17 cellular contexts compared by ENCODE assay signal in the genomic region with DNA sequence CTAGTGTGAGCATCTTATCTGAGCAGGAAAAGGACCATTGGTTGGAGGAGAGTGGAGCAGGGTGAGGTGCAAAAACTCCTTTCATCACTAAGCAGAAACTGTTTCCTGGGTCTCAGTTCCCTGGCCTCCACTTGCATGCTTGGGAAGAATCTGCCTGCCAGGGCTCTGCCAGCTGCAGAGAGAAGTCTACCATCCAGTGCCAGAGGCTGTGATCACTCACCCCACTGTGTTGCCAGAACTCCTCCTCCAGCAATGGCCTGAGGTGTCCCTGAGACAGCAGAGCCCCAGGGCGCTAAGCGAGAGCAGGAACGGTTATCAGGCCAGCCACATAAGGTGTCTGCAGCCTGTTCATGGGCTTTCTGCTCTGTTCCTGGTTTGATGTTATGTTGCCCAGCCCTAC.
DNase-seq lines count a peak whose midpoint lies in the region; FAIRE-seq and TF ChIP-seq lines count a peak whose summit lies in the region.
"Had no signal": no experiment of that assay in that cellular context is flagged by ENCODE, and none has a peak within 500 bp of the region (broad histone marks: within the 10 kb centered on the region; RNA-seq: fewer than 3 reads in every experiment).

No MANE protein-coding gene starts in this region.

- FAIRE-seq in GM19239 (lab: Jason Lieb, UNC), result no peak
- FAIRE-seq: GM18507, islet of Langerhans had no signal

- no peak for TF ChIP-seq CTCF in dorsolateral prefrontal cortex (IDR thresholded peaks at IDR 0.05 in 54 of 56, conservative IDR thresholded peaks at IDR 0.05 in 2 of 56; ENCODE audit: low read depth in 1 of 56, partially characterized antibody in 56 of 56)
- TF ChIP-seq CTCF in Caco-2 (IDR thresholded peaks at IDR 0.05; ENCODE audit: insufficient read depth in 1 of 2, low read depth in 1 of 2, low read length in 1 of 2, severe bottlenecking in 1 of 2, unreplicated experiment in 1 of 2), result no peak

- no peak overlapping the region for H3K4me3 Mint-ChIP-seq in Caco-2 (ENCODE audit: unreplicated experiment)
- H3K4me3 Mint-ChIP-seq: CD8-positive, alpha-beta memory T cell; endodermal cell; memory B cell; T-cell had no signal

- BruUV-seq in Caco-2 (replicated peaks; lab: Mats Ljungman, UMichigan), result no TSS peak

- CTCF ChIA-PET in Caco-2 (lab: Charles Lee), result no interaction called here

- H3K4me3 ChIP-seq in MG63 (no peak overlapping the region), dorsolateral prefrontal cortex (peak overlapping the region in 9 of 59 donors; percentile 2 to 32 (median 26)), Caco-2 (ENCODE audit: low read depth, low read length) (no peak overlapping the region)
- H3K4me3 ChIP-seq: testis had no signal

- H3K27me3 ChIP-seq in MG63 (no peaks in the 10 kb centered on the region), dorsolateral prefrontal cortex (no peaks in the 10 kb centered on the region), Caco-2 (replicated peaks; ENCODE audit: control insufficient read depth, insufficient read depth, low read length) (no peaks in the 10 kb centered on the region)
- H3K27me3 ChIP-seq: testis had no signal

- H3K27me3 Mint-ChIP-seq in Caco-2 (ENCODE audit: insufficient read depth, unreplicated experiment), result no peaks in the 10 kb centered on the region
- H3K27me3 Mint-ChIP-seq: CD8-positive, alpha-beta memory T cell; T-cell had no signal

- DNase-seq in MG63 (peak; percentile 36), dorsolateral prefrontal cortex (peak in 9 of 10 donors; percentile 45 to 82 (median 74)), hippocampal formation (lab: John Stamatoyannopoulos, UW) (peak; percentile 55 to 59), putamen (ENCODE audit: low spot score) (peak; percentile 79), NCI-H1694 treated with DMSO at 0.1 percent for 48 hours (lab: John Stamatoyannopoulos, UW) (no peak), Caco-2 (no peak), GM19239 (ENCODE audit: insufficient read length, low spot score) (no peak)
- DNase-seq: amniotic stem cell; CD8-positive, alpha-beta memory T cell; endodermal cell; KBM-7; NCI-H524; T-cell; testis had no signal

- H3K9me3 ChIP-seq in MG63 (no peaks in the 10 kb centered on the region), Caco-2 (no peaks in the 10 kb centered on the region)
- H3K9me3 ChIP-seq: testis had no signal

- POLR2A ChIA-PET in Caco-2 (lab: Charles Lee), result interaction anchor here (0.6 kb wide), 1 partner anchor 207 kb away, joined by 3 read pairs; no protein-coding TSS in a partner anchor

- no peaks in the 10 kb centered on the region for H3K36me3 ChIP-seq in MG63
- no peaks in the 10 kb centered on the region for H3K36me3 ChIP-seq in Caco-2 (ENCODE audit: control insufficient read depth, insufficient read depth, low read length)

- H3K4me1 Mint-ChIP-seq in Caco-2 (ENCODE audit: low read depth, unreplicated experiment), result no peaks in the 10 kb centered on the region
- H3K4me1 Mint-ChIP-seq: CD8-positive, alpha-beta memory T cell; memory B cell; T-cell had no signal

- H3K4me1 ChIP-seq in Caco-2, result no peaks in the 10 kb centered on the region
- H3K4me1 ChIP-seq: testis had no signal

- no peaks in the 10 kb centered on the region for H3K36me3 Mint-ChIP-seq in Caco-2 (ENCODE audit: insufficient read depth, unreplicated experiment)
- H3K36me3 Mint-ChIP-seq: CD8-positive, alpha-beta memory T cell; memory B cell; T-cell had no signal

- intact Hi-C loops in dorsolateral prefrontal cortex (cut with DNase I) (loop anchor here in 1 of 2 donors (10.0 kb wide), 1 partner anchor 175 kb away; no protein-coding TSS in a partner anchor), Caco-2 (cut with micrococcal nuclease; ENCODE audit: unreplicated experiment) (no loop called here)

- H3K27ac Mint-ChIP-seq in Caco-2 (ENCODE audit: unreplicated experiment), result no peak overlapping the region
- H3K27ac Mint-ChIP-seq: CD8-positive, alpha-beta memory T cell; endodermal cell; memory B cell; T-cell had no signal

- peak overlapping the region in 58 of 59 donors; percentile 1 to 92 (median 74) for H3K27ac ChIP-seq in dorsolateral prefrontal cortex
- H3K27ac ChIP-seq: testis had no signal

- H3K9me3 Mint-ChIP-seq in Caco-2 (ENCODE audit: unreplicated experiment), result no peaks in the 10 kb centered on the region
- H3K9me3 Mint-ChIP-seq: memory B cell, T-cell had no signal

Comparison
In these comparisons a context has a peak if more than half of its experiments do, and no peak if none do; other contexts are left out.
1. DNase-seq: peak in MG63 (single experiment), dorsolateral prefrontal cortex (9 of 10), hippocampal formation (2 of 2) and putamen (single experiment); none in NCI-H1694 treated with DMSO at 0.1 percent for 48 hours (single experiment), Caco-2 (0 of 2) and GM19239 (single experiment).